Comparison of ENCODE assay signal across 19 cellular contexts in genomic region chr3:8656240-8656639, GRCh38. TPM values are rescaled to one million over a fixed set of nuclear protein-coding genes. Genes with fewer than 3 reads are reported as not detected.
"Had no signal": no experiment of that assay in that cellular context is flagged by ENCODE, and none has a peak within 500 bp of the region (broad histone marks: within the 10 kb centered on the region; RNA-seq: fewer than 3 reads in every experiment).

No MANE protein-coding gene starts in this region.

- H3K4me3 Mint-ChIP-seq: activated CD4-positive, alpha-beta T cell treated with anti-CD3 and anti-CD28 coated beads, Interleukin-2, amount 10 ng/mL, durations not matched to agents 24 days and 14 days; activated CD8-positive, alpha-beta T cell treated with anti-CD3 and anti-CD28 coated beads, Interleukin-2, amount 10 ng/mL, durations not matched to agents 7 days and 5 days; activated naive CD8-positive, alpha-beta T cell treated with anti-CD3 and anti-CD28 coated beads, Interleukin-2, amount 10 ng/mL, durations not matched to agents 7 days and 5 days; activated T-cell treated with anti-CD3 and anti-CD28 coated beads, Interleukin-2, amount 50 U/mL, for 24 hours; dendritic cell treated with granulocyte-macrophage colony-stimulating factor and Interleukin-4, amounts not matched to agents 40 ng/mL and 50 ng/mL, for 4 days; natural killer cell treated with Interleukin-12 subunit alpha and Interleukin-12 subunit beta and Interleukin-15 and Interleukin-18, amount 100 ng/mL, for 72 hours had no signal

- ATAC-seq: activated CD8-positive, alpha-beta T cell treated with anti-CD3 and anti-CD28 coated beads, Interleukin-2, amount 10 ng/mL, durations not matched to agents 7 days and 5 days; left cardiac atrium; natural killer cell treated with Interleukin-12 subunit alpha and Interleukin-12 subunit beta and Interleukin-15 and Interleukin-18, amount 100 ng/mL, for 72 hours; stimulated activated naive CD8-positive, alpha-beta T cell treated with anti-CD3 and anti-CD28 coated beads, Interleukin-15, Interleukin-2, amounts not matched to agents 100 U/mL and 50 U/mL, for 24 hours had no signal

- H3K36me3 ChIP-seq: right atrium auricular region, upper lobe of left lung had no signal

- H3K27me3 ChIP-seq: right atrium auricular region, upper lobe of left lung had no signal

- H3K4me3 ChIP-seq: right atrium auricular region, upper lobe of left lung had no signal

- H3K9me3 Mint-ChIP-seq: activated CD4-positive, alpha-beta T cell treated with anti-CD3 and anti-CD28 coated beads, Interleukin-2, amount 10 ng/mL, durations not matched to agents 24 days and 14 days; activated naive CD8-positive, alpha-beta T cell treated with anti-CD3 and anti-CD28 coated beads, Interleukin-2, amount 10 ng/mL, durations not matched to agents 7 days and 5 days; activated T-cell treated with anti-CD3 and anti-CD28 coated beads, Interleukin-2, amount 50 U/mL, for 24 hours; activated T-helper 2 cell treated with anti-CD3 and anti-CD28 coated beads, Interferon-gamma antibody, Interleukin-2, Interleukin-4, amounts not matched to agents 10 μg/mL and 5 μg/mL and 100 μg/mL, durations not matched to agents 14 hours and 24 hours and 36 hours; dendritic cell treated with granulocyte-macrophage colony-stimulating factor and Interleukin-4, amounts not matched to agents 40 ng/mL and 50 ng/mL, for 4 days had no signal

- H3K27ac Mint-ChIP-seq: activated CD4-positive, alpha-beta T cell treated with anti-CD3 and anti-CD28 coated beads, Interleukin-2, amount 10 ng/mL, durations not matched to agents 24 days and 14 days; activated CD8-positive, alpha-beta T cell treated with anti-CD3 and anti-CD28 coated beads, Interleukin-2, amount 10 ng/mL, durations not matched to agents 7 days and 5 days; activated naive CD8-positive, alpha-beta T cell treated with anti-CD3 and anti-CD28 coated beads, Interleukin-2, amount 10 ng/mL, durations not matched to agents 7 days and 5 days; activated T-cell treated with anti-CD3 and anti-CD28 coated beads, Interleukin-2, amount 50 U/mL, for 24 hours; activated T-helper 2 cell treated with anti-CD3 and anti-CD28 coated beads, Interferon-gamma antibody, Interleukin-2, Interleukin-4, amounts not matched to agents 10 μg/mL and 5 μg/mL and 100 μg/mL, durations not matched to agents 14 hours and 24 hours and 36 hours; dendritic cell treated with granulocyte-macrophage colony-stimulating factor and Interleukin-4, amounts not matched to agents 40 ng/mL and 50 ng/mL, for 4 days; natural killer cell treated with Interleukin-12 subunit alpha and Interleukin-12 subunit beta and Interleukin-15 and Interleukin-18, amount 100 ng/mL, for 72 hours had no signal

- H3K4me1 Mint-ChIP-seq: activated CD4-positive, alpha-beta T cell treated with anti-CD3 and anti-CD28 coated beads, Interleukin-2, amount 10 ng/mL, durations not matched to agents 24 days and 14 days; activated naive CD8-positive, alpha-beta T cell treated with anti-CD3 and anti-CD28 coated beads, Interleukin-2, amount 10 ng/mL, durations not matched to agents 7 days and 5 days had no signal

- H3K27ac ChIP-seq: upper lobe of left lung had no signal

- DNase-seq: activated CD4-positive, alpha-beta T cell treated with anti-CD3 and anti-CD28 coated beads, Interleukin-2, amount 10 ng/mL, durations not matched to agents 24 days and 14 days; activated CD8-positive, alpha-beta T cell treated with anti-CD3 and anti-CD28 coated beads, Interleukin-2, amount 10 ng/mL, durations not matched to agents 7 days and 5 days; activated naive CD4-positive, alpha-beta T cell treated with Interleukin-2 at 50 U/mL for 16 hours; activated naive CD8-positive, alpha-beta T cell treated with anti-CD3 and anti-CD28 coated beads, Interleukin-2, amount 10 ng/mL, durations not matched to agents 7 days and 5 days; activated T-cell treated with anti-CD3 and anti-CD28 coated beads, Interleukin-2, amount 50 U/mL, for 24 hours; effector memory CD4-positive, alpha-beta T cell; hippocampal formation; left cardiac atrium; mesenchymal stem cell; nucleus accumbens; stimulated activated naive CD8-positive, alpha-beta T cell treated with anti-CD3 and anti-CD28 coated beads, Interleukin-15, Interleukin-2, amounts not matched to agents 100 U/mL and 50 U/mL, for 24 hours; T-helper 1 cell; T-helper 9 cell; upper lobe of left lung had no signal

- H3K9me3 ChIP-seq: right atrium auricular region, upper lobe of left lung had no signal

- H3K36me3 Mint-ChIP-seq: activated naive CD8-positive, alpha-beta T cell treated with anti-CD3 and anti-CD28 coated beads, Interleukin-2, amount 10 ng/mL, durations not matched to agents 7 days and 5 days; natural killer cell treated with Interleukin-12 subunit alpha and Interleukin-12 subunit beta and Interleukin-15 and Interleukin-18, amount 100 ng/mL, for 72 hours had no signal

RNA-seq across cellular contexts. Expression of gene SSUH2, which starts 11.6 kb away (rescaled TPM):
- total RNA-seq: activated CD4-positive, alpha-beta T cell treated with anti-CD3 and anti-CD28 coated beads, Interleukin-2, amount 10 ng/mL, durations not matched to agents 24 days and 14 days; activated naive CD8-positive, alpha-beta T cell treated with anti-CD3 and anti-CD28 coated beads, Interleukin-2, amount 10 ng/mL, durations not matched to agents 7 days and 5 days; fibroblast of villous mesenchyme; natural killer cell treated with Interleukin-12 subunit alpha and Interleukin-12 subunit beta and Interleukin-15 and Interleukin-18, amount 100 ng/mL, for 72 hours had no signal
